ENCODE assay signal across 11 cellular contexts in genomic region chr11:43327987-43328386, GRCh38. TPM values are rescaled to one million over a fixed set of nuclear protein-coding genes. Genes with fewer than 3 reads are reported as not detected.
DNase-seq lines count a peak whose midpoint lies in the region; ATAC-seq, FAIRE-seq and TF ChIP-seq lines count a peak whose summit lies in the region.
"Had no signal": no experiment of that assay in that cellular context is flagged by ENCODE, and none has a peak within 500 bp of the region (broad histone marks: within the 10 kb centered on the region; RNA-seq: fewer than 3 reads in every experiment).

No MANE protein-coding gene starts in this region.

- H3K9me3 Mint-ChIP-seq in naive thymus-derived CD4-positive, alpha-beta T cell = no peaks in the 10 kb centered on the region

- no peaks in the 10 kb centered on the region for H3K4me1 Mint-ChIP-seq in naive thymus-derived CD4-positive, alpha-beta T cell

- no peak overlapping the region for H3K27ac Mint-ChIP-seq in naive thymus-derived CD4-positive, alpha-beta T cell

- H3K4me1 ChIP-seq in gastroesophageal sphincter = no peaks in the 10 kb centered on the region
- H3K4me1 ChIP-seq in naive thymus-derived CD4-positive, alpha-beta T cell (ENCODE audit: control insufficient read depth in 2 of 2, insufficient read depth in 2 of 2, low read length in 2 of 2) = no peaks in the 10 kb centered on the region

- H3K36me3 ChIP-seq in gastroesophageal sphincter = peaks cover 23 to 99% of the 10 kb centered on the region in 2 donors
- H3K36me3 ChIP-seq in naive thymus-derived CD4-positive, alpha-beta T cell (ENCODE audit: control insufficient read depth in 2 of 3, insufficient read depth in 3 of 3, low read length in 3 of 3) = peaks cover 32 to 95% (median 41%) of the 10 kb centered on the region in 3 experiments

- no peak for TF ChIP-seq EP300 in gastroesophageal sphincter (IDR thresholded peaks at IDR 0.05)

- H3K27ac ChIP-seq in gastroesophageal sphincter = no peak overlapping the region
- H3K27ac ChIP-seq in naive thymus-derived CD4-positive, alpha-beta T cell (ENCODE audit: low read depth, low read length) = no peak overlapping the region

- no peak overlapping the region for H3K4me3 Mint-ChIP-seq in naive thymus-derived CD4-positive, alpha-beta T cell

- H3K27me3 ChIP-seq in gastroesophageal sphincter = no peaks in the 10 kb centered on the region
- H3K27me3 ChIP-seq in naive thymus-derived CD4-positive, alpha-beta T cell (ENCODE audit: control insufficient read depth in 2 of 2, insufficient read depth in 2 of 2, low read length in 2 of 2) = no peaks in the 10 kb centered on the region

- POLR2A ChIA-PET in naive thymus-derived CD4-positive, alpha-beta T cell (lab: Charles Lee) = no interaction called here

- intact Hi-C loops in posterior cingulate gyrus (cut with DNase I) = no loop called here
- intact Hi-C loops in naive thymus-derived CD4-positive, alpha-beta T cell (cut with micrococcal nuclease) = no loop called here

- H3K4me3 ChIP-seq in epithelial cell of proximal tubule (ENCODE audit: low read depth, low read length) (no peak overlapping the region), gastroesophageal sphincter (no peak overlapping the region)
- no peak overlapping the region for H3K4me3 ChIP-seq in naive thymus-derived CD4-positive, alpha-beta T cell (ENCODE audit: low read length)

- peak; percentile 79 for FAIRE-seq in RCC 7860 (lab: Jason Lieb, UNC)

- ATAC-seq in gastroesophageal sphincter = no peak
- ATAC-seq in naive thymus-derived CD4-positive, alpha-beta T cell = no peak
- ATAC-seq: right cardiac atrium had no signal

- CTCF ChIA-PET in naive thymus-derived CD4-positive, alpha-beta T cell (lab: Charles Lee) = no interaction called here

- WGBS in gastroesophageal sphincter (ENCODE audit: low coverage in 1 of 2), 2 donors = 41% methylated on average over 2 of the region's 2 CpGs

- TF ChIP-seq CTCF in epithelial cell of proximal tubule (conservative IDR thresholded peaks at IDR 0.05; ENCODE audit: low read depth, low read length) (no peak), gastroesophageal sphincter (IDR thresholded peaks at IDR 0.05) (no peak)

- TF ChIP-seq POLR2A in gastroesophageal sphincter (IDR thresholded peaks at IDR 0.05) = no peak

- DNase-seq in H4 (ENCODE audit: low spot score) = peak; percentile 47
- DNase-seq in RCC 7860 (ENCODE audit: low spot score) = peak; percentile 78
- DNase-seq in epithelial cell of proximal tubule (ENCODE audit: low read depth) = peak; percentile 32
- peak; percentile 78 for DNase-seq in renal cortical epithelial cell (ENCODE audit: low read depth)
- no peak for DNase-seq in posterior cingulate gyrus
- no peak for DNase-seq in SHP77 (lab: John Stamatoyannopoulos, UW)
- no peak for DNase-seq in naive thymus-derived CD4-positive, alpha-beta T cell
- DNase-seq: activated CD8-positive, alpha-beta memory T cell treated with anti-CD3 and anti-CD28 coated beads, Interleukin-2, amount 50 U/mL, for 4 hours; NCI-H1436 treated with DMSO at 0.1 percent for 48 hours; right cardiac atrium had no signal

- no peaks in the 10 kb centered on the region for H3K9me3 ChIP-seq in gastroesophageal sphincter
- no peaks in the 10 kb centered on the region for H3K9me3 ChIP-seq in naive thymus-derived CD4-positive, alpha-beta T cell (ENCODE audit: control insufficient read depth in 2 of 3, low read length in 3 of 3)

- peaks cover 17 to 72% (median 37%) of the 10 kb centered on the region in 5 donors for H3K36me3 Mint-ChIP-seq in naive thymus-derived CD4-positive, alpha-beta T cell

- H3K27me3 Mint-ChIP-seq in naive thymus-derived CD4-positive, alpha-beta T cell = no peaks in the 10 kb centered on the region

RNA-seq across cellular contexts. Expression of gene API5, which starts 16.2 kb away (rescaled TPM):
- 96.6 and 125 TPM in 2 replicates for total RNA-seq in H4 (2014; rRNA removed; shearing (Covaris generic))
- total RNA-seq in epithelial cell of proximal tubule (93.9 and 101 TPM in 2 replicates), renal cortical epithelial cell (109 and 151 TPM in 2 replicates), gastroesophageal sphincter (100 to 1,000 TPM in 3 of 4 donors, 10 to 100 TPM in 1; 85.6 to 106 (median 105) TPM)
- total RNA-seq in naive thymus-derived CD4-positive, alpha-beta T cell = 100 to 1,000 TPM in 1 of 5 experiments, 10 to 100 TPM in 4; 59.8 to 138 (median 91.2) TPM
- 100 to 1,000 TPM; 132 to 137 TPM for polyA plus RNA-seq in naive thymus-derived CD4-positive, alpha-beta T cell

RNA-seq across cellular contexts. Expression of gene TTC17, which starts 30.7 kb away (rescaled TPM):
- 48.6 and 61.8 TPM in 2 replicates for total RNA-seq in H4 (2014; rRNA removed; shearing (Covaris generic))
- 24.5 and 32.6 TPM in 2 replicates for total RNA-seq in epithelial cell of proximal tubule
- 53.0 and 109 TPM in 2 replicates for total RNA-seq in renal cortical epithelial cell
- total RNA-seq in gastroesophageal sphincter = 100 to 1,000 TPM in 1 of 4 donors, 10 to 100 TPM in 3; 46.9 to 130 (median 78.1) TPM
- total RNA-seq in naive thymus-derived CD4-positive, alpha-beta T cell = 100 to 1,000 TPM in 3 of 5 experiments, 10 to 100 TPM in 2; 85.2 to 132 (median 102) TPM
- 10 to 100 TPM; 45.9 to 62.3 TPM for polyA plus RNA-seq in naive thymus-derived CD4-positive, alpha-beta T cell

Comparison
In these comparisons a context has a peak if more than half of its experiments do, and no peak if none do; other contexts are left out.
1. DNase-seq: peak in H4 (single experiment), RCC 7860 (single experiment), epithelial cell of proximal tubule (single experiment) and renal cortical epithelial cell (single experiment); none in posterior cingulate gyrus (0 of 10), SHP77 (0 of 2) and naive thymus-derived CD4-positive, alpha-beta T cell (0 of 9).